8 cellular contexts compared by ENCODE assay signal in the genomic region with DNA sequence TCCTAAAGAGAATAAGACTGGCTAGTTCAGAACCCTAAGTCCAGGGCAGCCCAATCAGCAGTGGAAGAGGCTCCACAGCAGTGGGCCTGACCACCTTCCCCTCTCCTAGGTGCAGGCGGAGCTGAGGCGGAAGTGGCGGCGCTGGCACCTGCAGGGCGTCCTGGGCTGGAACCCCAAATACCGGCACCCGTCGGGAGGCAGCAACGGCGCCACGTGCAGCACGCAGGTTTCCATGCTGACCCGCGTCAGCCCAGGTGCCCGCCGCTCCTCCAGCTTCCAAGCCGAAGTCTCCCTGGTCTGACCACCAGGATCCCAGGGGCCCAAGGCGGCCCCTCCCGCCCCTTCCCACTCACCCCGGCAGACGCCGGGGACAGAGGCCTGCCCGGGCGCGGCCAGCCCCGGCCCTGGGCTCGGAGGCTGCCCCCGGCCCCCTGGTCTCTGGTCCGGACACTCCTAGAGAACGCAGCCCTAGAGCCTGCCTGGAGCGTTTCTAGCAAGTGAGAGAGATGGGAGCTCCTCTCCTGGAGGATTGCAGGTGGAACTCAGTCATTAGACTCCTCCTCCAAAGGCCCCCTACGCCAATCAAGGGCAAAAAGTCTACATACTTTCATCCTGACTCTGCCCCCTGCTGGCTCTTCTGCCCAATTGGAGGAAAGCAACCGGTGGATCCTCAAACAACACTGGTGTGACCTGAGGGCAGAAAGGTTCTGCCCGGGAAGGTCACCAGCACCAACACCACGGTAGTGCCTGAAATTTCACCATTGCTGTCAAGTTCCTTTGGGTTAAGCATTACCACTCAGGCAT. TPM values are rescaled to one million over a fixed set of nuclear protein-coding genes. Genes with fewer than 3 reads are reported as not detected.
DNase-seq lines count a peak whose midpoint lies in the region; ATAC-seq, FAIRE-seq and TF ChIP-seq lines count a peak whose summit lies in the region.

No MANE protein-coding gene starts in this region.

- H3K4me3 Mint-ChIP-seq in activated T-cell treated with anti-CD3 and anti-CD28 coated beads, Interleukin-2, amount 50 U/mL, for 24 hours = no peak overlapping the region
- no peak overlapping the region for H3K4me3 Mint-ChIP-seq in activated naive CD8-positive, alpha-beta T cell treated with anti-CD3 and anti-CD28 coated beads, Interleukin-2, amount 10 ng/mL, durations not matched to agents 7 days and 5 days

- TF ChIP-seq POLR2A in upper lobe of left lung (IDR thresholded peaks at IDR 0.05) = no peak

- H3K36me3 Mint-ChIP-seq in activated T-cell treated with anti-CD3 and anti-CD28 coated beads, Interleukin-2, amount 50 U/mL, for 24 hours (ENCODE audit: low read depth) = peaks cover 11% of the 10 kb centered on the region
- no peaks in the 10 kb centered on the region for H3K36me3 Mint-ChIP-seq in activated naive CD8-positive, alpha-beta T cell treated with anti-CD3 and anti-CD28 coated beads, Interleukin-2, amount 10 ng/mL, durations not matched to agents 7 days and 5 days

- H3K9me3 Mint-ChIP-seq in activated T-cell treated with anti-CD3 and anti-CD28 coated beads, Interleukin-2, amount 50 U/mL, for 24 hours = no peaks in the 10 kb centered on the region
- H3K9me3 Mint-ChIP-seq in activated naive CD8-positive, alpha-beta T cell treated with anti-CD3 and anti-CD28 coated beads, Interleukin-2, amount 10 ng/mL, durations not matched to agents 7 days and 5 days = no peaks in the 10 kb centered on the region

- DNase-seq in activated T-cell treated with anti-CD3 and anti-CD28 coated beads for 1 hour (ENCODE audit: low read depth) (peak; percentile 30), NCI-H69 (lab: John Stamatoyannopoulos, UW) (peak; percentile 31), kidney (no peak), upper lobe of left lung (peak; percentile 40 to 83), occipital lobe (lab: John Stamatoyannopoulos, UW) (no peak)
- DNase-seq in activated T-cell treated with anti-CD3 and anti-CD28 coated beads, Interleukin-2, amount 50 U/mL, for 24 hours = no peak
- no peak for DNase-seq in activated naive CD8-positive, alpha-beta T cell treated with anti-CD3 and anti-CD28 coated beads, Interleukin-2, amount 10 ng/mL, durations not matched to agents 7 days and 5 days

- ATAC-seq in activated naive CD8-positive, alpha-beta T cell treated with anti-CD3 and anti-CD28 coated beads, Interleukin-2, amount 10 ng/mL, durations not matched to agents 7 days and 5 days (ENCODE audit: low read depth) = peak; percentile 53
- no peak for ATAC-seq in upper lobe of left lung (ENCODE audit: low FRiP score in 2 of 2)
- ATAC-seq in HG03354 (IDR thresholded peaks at IDR 0.05; ENCODE audit: poor library complexity, severe bottlenecking, unreplicated experiment) = no peak

- H3K27ac Mint-ChIP-seq in activated T-cell treated with anti-CD3 and anti-CD28 coated beads, Interleukin-2, amount 50 U/mL, for 24 hours = no peak overlapping the region
- no peak overlapping the region for H3K27ac Mint-ChIP-seq in activated naive CD8-positive, alpha-beta T cell treated with anti-CD3 and anti-CD28 coated beads, Interleukin-2, amount 10 ng/mL, durations not matched to agents 7 days and 5 days

- POLR2A ChIA-PET in activated naive CD8-positive, alpha-beta T cell treated with anti-CD3 and anti-CD28 coated beads, Interleukin-2, amount 10 ng/mL, durations not matched to agents 7 days and 5 days (lab: Charles Lee) = interaction anchor here (2.6 kb wide), 1 partner anchor 34 kb away, joined by 11 read pairs; a partner anchor contains a TSS

- no peak for TF ChIP-seq EP300 in upper lobe of left lung (IDR thresholded peaks at IDR 0.05)

- TF ChIP-seq CTCF in kidney (IDR thresholded peaks at IDR 0.05; ENCODE audit: borderline replicate concordance, extremely low read depth, insufficient read depth) (peak; percentile 24), upper lobe of left lung (IDR thresholded peaks at IDR 0.05) (peak; percentile 34 to 57 (median 44))

- peaks cover 0 to 3% of the 10 kb centered on the region in 2 donors for H3K4me1 ChIP-seq in kidney (ENCODE audit: control insufficient read depth in 1 of 2, insufficient read depth in 1 of 2, low read depth in 1 of 2, low read length in 2 of 2)
- H3K4me1 ChIP-seq in upper lobe of left lung = peaks cover 19 to 40% (median 30%) of the 10 kb centered on the region in 4 donors

- peaks cover 35% of the 10 kb centered on the region for H3K4me1 Mint-ChIP-seq in activated T-cell treated with anti-CD3 and anti-CD28 coated beads, Interleukin-2, amount 50 U/mL, for 24 hours (ENCODE audit: low read depth)
- H3K4me1 Mint-ChIP-seq in activated naive CD8-positive, alpha-beta T cell treated with anti-CD3 and anti-CD28 coated beads, Interleukin-2, amount 10 ng/mL, durations not matched to agents 7 days and 5 days = peaks cover 8% of the 10 kb centered on the region

- no peak overlapping the region for H3K4me3 ChIP-seq in kidney (ENCODE audit: low read length in 2 of 2)
- no peak overlapping the region for H3K4me3 ChIP-seq in upper lobe of left lung

- WGBS in upper lobe of left lung, 2 donors = 74 to 76% methylated on average over 14 to 29 of the region's 35 CpGs

- intact Hi-C loops in kidney (cut with DNase I) = no loop called here

- H3K36me3 ChIP-seq in kidney (ENCODE audit: control insufficient read depth in 1 of 2, insufficient read depth in 2 of 2, low read length in 2 of 2) (no peaks in the 10 kb centered on the region), upper lobe of left lung (peaks cover 0 to 57% (median 18%) of the 10 kb centered on the region in 4 donors)

- H3K27me3 Mint-ChIP-seq in activated T-cell treated with anti-CD3 and anti-CD28 coated beads, Interleukin-2, amount 50 U/mL, for 24 hours = no peaks in the 10 kb centered on the region
- peaks cover 5% of the 10 kb centered on the region for H3K27me3 Mint-ChIP-seq in activated naive CD8-positive, alpha-beta T cell treated with anti-CD3 and anti-CD28 coated beads, Interleukin-2, amount 10 ng/mL, durations not matched to agents 7 days and 5 days

- no peak overlapping the region for H3K27ac ChIP-seq in kidney (ENCODE audit: low read depth in 2 of 2, low read length in 2 of 2)
- H3K27ac ChIP-seq in upper lobe of left lung = peak overlapping the region; percentile 3 to 92 (median 62)

- no peaks in the 10 kb centered on the region for H3K27me3 ChIP-seq in upper lobe of left lung

- H3K9ac ChIP-seq in kidney (ENCODE audit: low read length in 2 of 2) = no peak overlapping the region

- FAIRE-seq in kidney (lab: Jason Lieb, UNC) = no peak

- H3K9me3 ChIP-seq in kidney (ENCODE audit: control insufficient read depth in 1 of 2, low read length in 2 of 2) (no peaks in the 10 kb centered on the region), upper lobe of left lung (no peaks in the 10 kb centered on the region)

RNA-seq across cellular contexts. Expression of a gene that starts 33.7 kb away (rescaled TPM):
- 10 to 100 TPM; 22.3 to 26.9 TPM for total RNA-seq in activated naive CD8-positive, alpha-beta T cell treated with anti-CD3 and anti-CD28 coated beads, Interleukin-2, amount 10 ng/mL, durations not matched to agents 7 days and 5 days
- 4.9 TPM for total RNA-seq in kidney
- polyA plus RNA-seq in kidney (ENCODE audit: insufficient read depth, low read depth, low replicate concordance) = 5.3 TPM
- 100 to 1,000 TPM in 4 of 6 donors, 10 to 100 TPM in 2; 92.6 to 577 (median 198) TPM for total RNA-seq in upper lobe of left lung
- total RNA-seq in occipital lobe = 0.16 TPM

RNA-seq across cellular contexts. Expression of a gene that starts 45.6 kb away (rescaled TPM):
- total RNA-seq in activated naive CD8-positive, alpha-beta T cell treated with anti-CD3 and anti-CD28 coated beads, Interleukin-2, amount 10 ng/mL, durations not matched to agents 7 days and 5 days = 10 to 100 TPM; 52.5 to 53.0 TPM
- total RNA-seq in kidney (43.6 TPM), upper lobe of left lung (10 to 100 TPM; 36.3 to 59.7 (median 50.6) TPM), occipital lobe (78.5 TPM)
- 32.8 TPM for polyA plus RNA-seq in kidney (ENCODE audit: insufficient read depth, low read depth, low replicate concordance)

RNA-seq across cellular contexts. Expression of a gene that starts 54.5 kb away (rescaled TPM):
- total RNA-seq in activated naive CD8-positive, alpha-beta T cell treated with anti-CD3 and anti-CD28 coated beads, Interleukin-2, amount 10 ng/mL, durations not matched to agents 7 days and 5 days = 10 to 100 TPM; 50.9 to 55.5 TPM
- 18.8 TPM for total RNA-seq in kidney
- 42.4 TPM for polyA plus RNA-seq in kidney (ENCODE audit: insufficient read depth, low read depth, low replicate concordance)
- 10 to 100 TPM in 4 of 6 donors, 1 to 10 TPM in 2; 2.6 to 25.8 (median 17.9) TPM for total RNA-seq in upper lobe of left lung
- 26.4 TPM for total RNA-seq in occipital lobe

Comparison
In these comparisons a context has a peak if more than half of its experiments do, and no peak if none do; other contexts are left out.
1. DNase-seq: peak in activated T-cell treated with anti-CD3 and anti-CD28 coated beads for 1 hour (single experiment), NCI-H69 (single experiment) and upper lobe of left lung (2 of 2); none in activated T-cell treated with anti-CD3 and anti-CD28 coated beads, Interleukin-2, amount 50 U/mL, for 24 hours (single experiment), activated naive CD8-positive, alpha-beta T cell treated with anti-CD3 and anti-CD28 coated beads, Interleukin-2, amount 10 ng/mL, durations not matched to agents 7 days and 5 days (single experiment), kidney (single experiment) and occipital lobe (single experiment).
2. H3K27ac ChIP-seq: peak in upper lobe of left lung (4 of 4); none in kidney (0 of 2).